ENCODE assay signal across 12 cellular contexts in genomic region chr12:110367209-110367864, GRCh38. TPM values are rescaled to one million over a fixed set of nuclear protein-coding genes. Genes with fewer than 3 reads are reported as not detected.
A peak's percentile ranks its signal among the peaks of the same experiment; 100 is the strongest.
DNase-seq lines count a peak whose midpoint lies in the region; ATAC-seq and TF ChIP-seq lines count a peak whose summit lies in the region.
"Had no signal": no experiment of that assay in that cellular context is flagged by ENCODE, and none has a peak within 500 bp of the region (broad histone marks: within the 10 kb centered on the region; RNA-seq: fewer than 3 reads in every experiment).

No MANE protein-coding gene starts in this region.

- H2BK20ac ChIP-seq in IMR-90 (ENCODE audit: low read depth, low read length): no peak overlapping the region; the same call in 1 of the 2 replicates

- H3K36me3 ChIP-seq in IMR-90 (ENCODE audit: control insufficient read depth, insufficient read depth, low read length) (peaks cover 11% of the 10 kb centered on the region), adrenal gland (replicated peaks in 1 of 2) (peaks cover 0 to 7% of the 10 kb centered on the region in 2 donors), skeletal muscle tissue (ENCODE audit: control insufficient read depth in 3 of 3, insufficient read depth in 3 of 3, low read length in 3 of 3) (peaks cover 10 to 16% (median 15%) of the 10 kb centered on the region in 3 donors)

- H3K14ac ChIP-seq in IMR-90 (replicated peaks; ENCODE audit: low read depth, low read length): peak overlapping the region; percentile 82

- H2AK9ac ChIP-seq in IMR-90 (replicated peaks; ENCODE audit: low read depth, low read length, poor library complexity): peak overlapping the region; percentile 53

- CTCF ChIA-PET in IMR-90 (lab: Yijun Ruan, JAX): interaction anchor here (1.7 kb wide), 1 partner anchor 9 kb away, joined by 13 read pairs; no protein-coding TSS in a partner anchor

- in situ Hi-C loops in IMR-90 (cut with MboI; ENCODE audit: low sequenced_read_pairs): no loop called here

- H3K23ac ChIP-seq in IMR-90 (ENCODE audit: low read depth, low read length): peak overlapping the region; percentile 74; the same call in 1 of the 2 replicates

- POLR2A ChIA-PET in IMR-90 (lab: Charles Lee; ENCODE audit: unreplicated experiment): no interaction called here

- no peak overlapping the region for H3K4me2 ChIP-seq in IMR-90 (ENCODE audit: low read depth, low read length)

- peak overlapping the region; percentile 17 to 94; a peak in 3 of 4 replicates for H4K8ac ChIP-seq in IMR-90 (ENCODE audit: low read depth in 2 of 2, low read length in 2 of 2)

- H3K27me3 ChIP-seq in IMR-90 (ENCODE audit: control insufficient read depth, insufficient read depth, low read length) (no peaks in the 10 kb centered on the region), adrenal gland (no peaks in the 10 kb centered on the region), skeletal muscle tissue (ENCODE audit: control insufficient read depth in 3 of 3, insufficient read depth in 3 of 3, low read length in 3 of 3) (no peaks in the 10 kb centered on the region)
- H3K27me3 ChIP-seq: gastroesophageal sphincter had no signal

- peaks cover 6% of the 10 kb centered on the region; the same call in 1 of the 2 replicates for H3K9me1 ChIP-seq in IMR-90 (ENCODE audit: insufficient read depth, low read length)

- H2BK120ac ChIP-seq in IMR-90 (ENCODE audit: low read depth, low read length): peak overlapping the region; percentile 44

- dilution Hi-C loops in IMR-90 (cut with HindIII; ENCODE audit: low sequenced_read_pairs, unreplicated experiment): no loop called here

- peak overlapping the region; percentile 85 for H2AFZ ChIP-seq in IMR-90 (replicated peaks; ENCODE audit: low read length, poor library complexity)

- no peak for TF ChIP-seq RAD21 in IMR-90 (IDR thresholded peaks at IDR 0.05; ENCODE audit: low read length)

- no peaks in the 10 kb centered on the region for H3K79me1 ChIP-seq in IMR-90 (ENCODE audit: low read depth in 1 of 2, low read length in 2 of 2)

- no TSS peak for BruUV-seq in IMR-90 (replicated peaks; lab: Mats Ljungman, UMichigan)

- TF ChIP-seq POLR2A in IMR-90 (IDR thresholded peaks at IDR 0.05; ENCODE audit: low read depth, low read length) (no peak), adrenal gland (IDR thresholded peaks at IDR 0.05) (no peak)

- H3K18ac ChIP-seq in IMR-90 (ENCODE audit: low read depth, low read length): peak overlapping the region; percentile 78

- intact Hi-C loops in IMR-90 (cut with micrococcal nuclease) (no loop called here), adrenal gland (cut with DNase I) (no loop called here)

- TF ChIP-seq CTCF in IMR-90 (conservative IDR thresholded peaks at IDR 0.05; ENCODE audit: low read depth, low read length): no peak
- TF ChIP-seq CTCF in adrenal gland (IDR thresholded peaks at IDR 0.05): no peak
- no peak for TF ChIP-seq CTCF in fibroblast of villous mesenchyme (IDR thresholded peaks at IDR 0.05; ENCODE audit: insufficient read depth, low read depth, low read length)

- H3K56ac ChIP-seq in IMR-90 (ENCODE audit: extremely low read depth, insufficient read depth, low read length): no peak overlapping the region

- peak overlapping the region; percentile 28 for H2BK5ac ChIP-seq in IMR-90 (ENCODE audit: low read depth, low read length, poor library complexity, severe bottlenecking)

- H3K4me1 ChIP-seq in IMR-90 (ENCODE audit: control insufficient read depth, insufficient read depth, low read length) (peaks cover 13% of the 10 kb centered on the region), adrenal gland (replicated peaks in 1 of 2) (peaks cover 8 to 34% of the 10 kb centered on the region in 2 donors), skeletal muscle tissue (ENCODE audit: control insufficient read depth in 3 of 3, insufficient read depth in 3 of 3, low read length in 3 of 3) (peaks cover 7 to 16% (median 14%) of the 10 kb centered on the region in 3 donors)

- H4K20me1 ChIP-seq in IMR-90 (ENCODE audit: insufficient read depth, low read length): no peaks in the 10 kb centered on the region

- 43% methylated on average over 6 of the region's 15 CpGs; no CpG with 5 or more reads in 1 of the 2 experiments for WGBS in IMR-90 (ENCODE audit: extremely low coverage in 2 of 2, insufficient read length in 1 of 2), 2 experiments
- WGBS in adrenal gland, 4 donors: 44 to 62% (median 57%) methylated on average over 14 to 15 of the region's 15 CpGs

- peak overlapping the region; percentile 69 for H3K4ac ChIP-seq in IMR-90 (ENCODE audit: low read depth, low read length)

- H2AK5ac ChIP-seq in IMR-90 (ENCODE audit: low read depth, low read length): no peak overlapping the region; the same call in 1 of the 2 replicates

- H3K9ac ChIP-seq in IMR-90 (ENCODE audit: low read depth, low read length) (peak overlapping the region; percentile 61), skeletal muscle tissue (ENCODE audit: low read depth in 1 of 3, low read length in 3 of 3) (no peak overlapping the region)

- H3K4me3 ChIP-seq in IMR-90 (ENCODE audit: insufficient read depth, low read depth, low read length) (no peak overlapping the region), adrenal gland (no peak overlapping the region), fibroblast of villous mesenchyme (ENCODE audit: low read depth, low read length) (no peak overlapping the region), skeletal muscle tissue (ENCODE audit: low read length in 3 of 3) (no peak overlapping the region)
- H3K4me3 ChIP-seq: gastroesophageal sphincter had no signal

- peak; percentile 40 for DNase-seq in IMR-90
- DNase-seq in adrenal gland: peak in 6 of 7 donors; percentile 52 to 80 (median 64)
- DNase-seq in fibroblast of villous mesenchyme (ENCODE audit: low read depth): peak; percentile 56
- no peak for DNase-seq in NCI-H187 treated with DMSO at 0.1 percent for 48 hours (lab: John Stamatoyannopoulos, UW)
- DNase-seq in DMS79 (lab: John Stamatoyannopoulos, UW): no peak
- DNase-seq in NCI-H146 (lab: John Stamatoyannopoulos, UW): no peak
- DNase-seq: activated CD4-positive, alpha-beta T cell treated with anti-CD3 and anti-CD28 coated beads, Interleukin-2, amount 50 U/mL, for 48 hours; NCI-H1436 had no signal

- no peak overlapping the region for H2BK15ac ChIP-seq in IMR-90 (ENCODE audit: low read depth, low read length)

- no peaks in the 10 kb centered on the region for H3K9me3 ChIP-seq in IMR-90 (ENCODE audit: control insufficient read depth, insufficient read depth, low read length)
- no peaks in the 10 kb centered on the region for H3K9me3 ChIP-seq in adrenal gland (replicated peaks in 1 of 3)
- H3K9me3 ChIP-seq in skeletal muscle tissue (ENCODE audit: control insufficient read depth in 3 of 3, low read length in 3 of 3): no peaks in the 10 kb centered on the region
- H3K9me3 ChIP-seq: gastroesophageal sphincter had no signal

- H4K91ac ChIP-seq in IMR-90 (ENCODE audit: insufficient read depth, low read depth, low read length): peak overlapping the region; percentile 65; the same call in 1 of the 2 replicates

- peak overlapping the region; percentile 97 for H4K5ac ChIP-seq in IMR-90 (ENCODE audit: low read depth, low read length)

- ATAC-seq in IMR-90 (ENCODE audit: low read depth) (peak; percentile 67), GM21528 (IDR thresholded peaks at IDR 0.05; ENCODE audit: low FRiP score, unreplicated experiment) (no peak)
- ATAC-seq: gastroesophageal sphincter, T-cell had no signal

- peak overlapping the region; percentile 57 for H3K27ac ChIP-seq in IMR-90 (ENCODE audit: insufficient read depth, low read length)
- H3K27ac ChIP-seq in adrenal gland: peak overlapping the region in 4 of 5 donors; percentile 48 to 76 (median 59)
- peak overlapping the region; percentile 23 for H3K27ac ChIP-seq in skeletal muscle tissue (ENCODE audit: low read depth, low read length)

TF ChIP-seq in IMR-90, 13 proteins besides CTCF, POLR2A, EP300 and RAD21:
- TF ChIP-seq NFE2L2 (IDR thresholded peaks at IDR 0.05; ENCODE audit: low read depth, low read length): no peak
- no peak for TF ChIP-seq USF2 (IDR thresholded peaks at IDR 0.05; ENCODE audit: low read depth, low read length)
- TF ChIP-seq CEBPB (IDR thresholded peaks at IDR 0.05; ENCODE audit: low read depth, low read length): no peak
- no peak for TF ChIP-seq MAZ (IDR thresholded peaks at IDR 0.05; ENCODE audit: borderline replicate concordance, low read depth, low read length)
- TF ChIP-seq MAFK (IDR thresholded peaks at IDR 0.05; ENCODE audit: low read depth, low read length): no peak
- no peak for TF ChIP-seq ELK1 (IDR thresholded peaks at IDR 0.05; ENCODE audit: borderline replicate concordance, low read depth, low read length)
- TF ChIP-seq RFX5 (IDR thresholded peaks at IDR 0.05; ENCODE audit: low read depth, low read length): no peak
- TF ChIP-seq RCOR1 (IDR thresholded peaks at IDR 0.05; ENCODE audit: insufficient replicate concordance, low read length): no peak
- no peak for TF ChIP-seq SMC3 (IDR thresholded peaks at IDR 0.05; ENCODE audit: low read depth, low read length)
- no peak for TF ChIP-seq BHLHE40 (IDR thresholded peaks at IDR 0.05; ENCODE audit: low read depth, low read length)
- TF ChIP-seq CHD1 (IDR thresholded peaks at IDR 0.05; ENCODE audit: low read depth, low read length): no peak
- TF ChIP-seq MXI1 (IDR thresholded peaks at IDR 0.05; ENCODE audit: borderline replicate concordance, low read depth, low read length): no peak

RNA-seq across cellular contexts. Expression of gene ANAPC7, which starts 36.2 kb away (rescaled TPM):
- total RNA-seq in IMR-90 (2012; rRNA removed) (57.9 and 61.4 TPM in 2 replicates), adrenal gland (100 to 1,000 TPM in 1 of 8 donors, 10 to 100 TPM in 7; 27.4 to 114 (median 40.3) TPM), fibroblast of villous mesenchyme (35.4 and 57.4 TPM in 2 replicates), skeletal muscle tissue (38.6 TPM)
- polyA plus RNA-seq in IMR-90 (2012; rRNA removed) (38.7 and 46.4 TPM in 2 replicates), adrenal gland (10 to 100 TPM; 57.8 to 73.4 (median 63.8) TPM)
- 22.9 and 25.4 TPM in 2 replicates for polyA plus RNA-seq in IMR-90 (2012; cell fraction: cytosol; rRNA removed)
- 78.7 and 172 TPM in 2 replicates for polyA plus RNA-seq in IMR-90 (2012; cell fraction: nucleus; rRNA removed; ENCODE audit: low replicate concordance)

Comparison
In these comparisons a context has a peak if more than half of its experiments do, and no peak if none do; other contexts are left out.
1. DNase-seq: peak in IMR-90 (single experiment), adrenal gland (6 of 7) and fibroblast of villous mesenchyme (single experiment); none in NCI-H187 treated with DMSO at 0.1 percent for 48 hours (single experiment), DMS79 (single experiment) and NCI-H146 (single experiment).
2. Peak in every context shown above with its lines, with median percentiles within 50 percentile points of each other: H3K27ac ChIP-seq.